In genomic region chr19:19523177-19523576, GRCh38 we compare ENCODE assay signal across 23 cellular contexts. TPM values are rescaled to one million over a fixed set of nuclear protein-coding genes. Genes with fewer than 3 reads are reported as not detected.
"Had no signal": no experiment of that assay in that cellular context is flagged by ENCODE, and none has a peak within 500 bp of the region (broad histone marks: within the 10 kb centered on the region; RNA-seq: fewer than 3 reads in every experiment).

No MANE protein-coding gene starts in this region.

- H3K36me3 ChIP-seq: prostate gland had no signal

- H3K4me1 ChIP-seq: lower lobe of right lung, prostate gland had no signal

- H3K9me3 ChIP-seq: esophagus squamous epithelium, lower lobe of right lung, prostate gland, right atrium auricular region, stomach, thyroid gland, vagina had no signal

- H3K27ac ChIP-seq: esophagus squamous epithelium, lower lobe of right lung, prostate gland, right atrium auricular region, stomach, thyroid gland, vagina had no signal

- ATAC-seq: left ventricle myocardium superior; lower lobe of right lung; naive thymus-derived CD8-positive, alpha-beta T cell; sciatic nerve; stimulated activated effector memory CD8-positive, alpha-beta T cell treated with anti-CD3 and anti-CD28 coated beads, Interleukin-12 subunit alpha, Interleukin-12 subunit beta, amount 100 ng/mL, for 72 hours had no signal

- H3K27me3 ChIP-seq: esophagus squamous epithelium, right atrium auricular region, stomach, thyroid gland, vagina had no signal

- H3K4me3 ChIP-seq: esophagus squamous epithelium, lower lobe of right lung, prostate gland, right atrium auricular region, smooth muscle cell, stomach, thyroid gland, vagina had no signal

- DNase-seq: dermis blood vessel endothelial cell; effector memory CD4-positive, alpha-beta T cell; esophagus squamous epithelium; foreskin melanocyte; left ventricle myocardium superior; lower lobe of right lung; naive thymus-derived CD8-positive, alpha-beta T cell; nephron progenitor cell; nucleus accumbens; stimulated activated CD4-positive, alpha-beta T cell treated with anti-CD3 and anti-CD28 coated beads, Interleukin-12 subunit alpha, Interleukin-12 subunit beta, amount 100 ng/mL, for 4 hours; stimulated activated CD4-positive, alpha-beta T cell treated with anti-CD3 and anti-CD28 coated beads, Interleukin-1b, Interleukin-23, amount 100 ng/mL, for 48 hours; stimulated activated CD4-positive, alpha-beta T cell treated with anti-CD3 and anti-CD28 coated beads, Interleukin-4, amount 100 ng/mL, for 1 hour; stimulated activated naive CD4-positive, alpha-beta T cell treated with Interleukin-2 at 50 U/mL for 16 hours; stomach; thyroid gland; trophoblast cell had no signal

- H3K4me2 ChIP-seq: smooth muscle cell had no signal

RNA-seq across cellular contexts. Expression of gene CILP2, which starts 14.9 kb away (rescaled TPM):
- total RNA-seq: endothelial cell of umbilical vein had no signal
